In genomic region chr10:73289958-73290357, GRCh38 we compare ENCODE assay signal across 29 cellular contexts.
"Had no signal": no experiment of that assay in that cellular context is flagged by ENCODE, and none has a peak within 500 bp of the region (broad histone marks: within the 10 kb centered on the region; RNA-seq: fewer than 3 reads in every experiment).

No MANE protein-coding gene starts in this region.

- H3K36me3 ChIP-seq: neural progenitor cell, ovary, right lobe of liver, thoracic aorta, thyroid gland, upper lobe of left lung, vagina had no signal

- H2AFZ ChIP-seq: neural progenitor cell, parathyroid adenoma had no signal

- DNase-seq: natural killer cell; occipital lobe; ovary; posterior cingulate gyrus; psoas muscle; right cardiac atrium; right lobe of liver; sigmoid colon; spleen; stimulated activated CD4-positive, alpha-beta T cell treated with anti-CD3 and anti-CD28 coated beads, Interleukin-12 subunit alpha, Interleukin-12 subunit beta, amount 100 ng/mL, for 4 hours; stimulated activated CD4-positive, alpha-beta T cell treated with anti-CD3 and anti-CD28 coated beads, Interleukin-1b, Interleukin-23, amount 100 ng/mL, for 48 hours; stimulated activated CD4-positive, alpha-beta T cell treated with anti-CD3 and anti-CD28 coated beads, Interleukin-4, amount 100 ng/mL, for 24 hours; stimulated activated naive B cell treated with anti-CD40 and anti-IgM and Interleukin-4, amounts not matched to agents 10 μg/mL and 1 μg/mL and 100 μg/mL, for 72 hours; stimulated activated naive CD4-positive, alpha-beta T cell treated with Interleukin-2 at 50 U/mL for 16 hours; stomach; thyroid gland; trophoblast cell had no signal

- H3K4me2 ChIP-seq: neural progenitor cell, smooth muscle cell had no signal

- H3K27me3 ChIP-seq: neural progenitor cell, ovary, right lobe of liver, sigmoid colon, spleen, stomach, thyroid gland, tibial nerve, upper lobe of left lung, vagina had no signal

- H3K27ac ChIP-seq: neural progenitor cell, ovary, parathyroid adenoma, psoas muscle, right lobe of liver, sigmoid colon, spleen, stomach, thoracic aorta, thyroid gland, tibial nerve, upper lobe of left lung, vagina had no signal

- FAIRE-seq: urothelium cell line had no signal

- H3K4me1 ChIP-seq: neural progenitor cell, parathyroid adenoma, psoas muscle, right lobe of liver, sigmoid colon, spleen, stomach, thyroid gland, tibial nerve, upper lobe of left lung, vagina had no signal

- H3K36me3 Mint-ChIP-seq: natural killer cell; neural progenitor cell; stimulated activated effector memory CD8-positive, alpha-beta T cell treated with anti-CD3 and anti-CD28 coated beads, Interleukin-12 subunit alpha, Interleukin-12 subunit beta, amount 100 ng/mL, for 72 hours had no signal

- H3K27me3 Mint-ChIP-seq: progenitor cell of endocrine pancreas; stimulated activated naive CD8-positive, alpha-beta T cell treated with anti-CD3 and anti-CD28 coated beads, Interleukin-15, Interleukin-2, amounts not matched to agents 100 ng/mL and 50 ng/mL, for 24 hours had no signal

- H3K4me1 Mint-ChIP-seq: natural killer cell; nephron; neural progenitor cell; stimulated activated effector memory CD8-positive, alpha-beta T cell treated with anti-CD3 and anti-CD28 coated beads, Interleukin-12 subunit alpha, Interleukin-12 subunit beta, amount 100 ng/mL, for 72 hours had no signal

- H3K9me3 ChIP-seq: ovary, psoas muscle, right lobe of liver, sigmoid colon, stomach, thoracic aorta, thyroid gland, tibial nerve, upper lobe of left lung, vagina had no signal

- H3K4me3 Mint-ChIP-seq: natural killer cell; nephron; neural progenitor cell; stimulated activated effector memory CD8-positive, alpha-beta T cell treated with anti-CD3 and anti-CD28 coated beads, Interleukin-12 subunit alpha, Interleukin-12 subunit beta, amount 100 ng/mL, for 72 hours; stimulated activated naive B cell treated with anti-CD40 and anti-IgM and Interleukin-4, amounts not matched to agents 10 μg/mL and 1 μg/mL and 100 μg/mL, for 72 hours; stimulated activated naive CD8-positive, alpha-beta T cell treated with anti-CD3 and anti-CD28 coated beads, Interleukin-15, Interleukin-2, amounts not matched to agents 100 ng/mL and 50 ng/mL, for 24 hours had no signal

- H3K9me3 Mint-ChIP-seq: natural killer cell; neural progenitor cell; stimulated activated effector memory CD8-positive, alpha-beta T cell treated with anti-CD3 and anti-CD28 coated beads, Interleukin-12 subunit alpha, Interleukin-12 subunit beta, amount 100 ng/mL, for 72 hours had no signal

- H3K9ac ChIP-seq: neural progenitor cell, parathyroid adenoma had no signal

- ATAC-seq: natural killer cell; psoas muscle; right cardiac atrium; right lobe of liver; stimulated activated effector memory CD8-positive, alpha-beta T cell treated with anti-CD3 and anti-CD28 coated beads, Interleukin-12 subunit alpha, Interleukin-12 subunit beta, amount 100 ng/mL, for 72 hours; stimulated activated naive B cell treated with anti-CD40 and anti-IgM and Interleukin-4, amounts not matched to agents 10 μg/mL and 1 μg/mL and 100 μg/mL, for 72 hours had no signal

- H3K79me2 ChIP-seq: parathyroid adenoma had no signal

- H3K27ac Mint-ChIP-seq: natural killer cell; nephron; neural progenitor cell; progenitor cell of endocrine pancreas; stimulated activated effector memory CD8-positive, alpha-beta T cell treated with anti-CD3 and anti-CD28 coated beads, Interleukin-12 subunit alpha, Interleukin-12 subunit beta, amount 100 ng/mL, for 72 hours; stimulated activated naive B cell treated with anti-CD40 and anti-IgM and Interleukin-4, amounts not matched to agents 10 μg/mL and 1 μg/mL and 100 μg/mL, for 72 hours; stimulated activated naive CD8-positive, alpha-beta T cell treated with anti-CD3 and anti-CD28 coated beads, Interleukin-15, Interleukin-2, amounts not matched to agents 100 ng/mL and 50 ng/mL, for 24 hours had no signal

- H3K4me3 ChIP-seq: neural progenitor cell, ovary, psoas muscle, right lobe of liver, sigmoid colon, smooth muscle cell, spleen, stomach, thoracic aorta, thyroid gland, tibial nerve, upper lobe of left lung, vagina had no signal
